In genomic region chr10:51679841-51680240, GRCh38 we compare ENCODE assay signal across 23 cellular contexts.
"Had no signal": no experiment of that assay in that cellular context is flagged by ENCODE, and none has a peak within 500 bp of the region (broad histone marks: within the 10 kb centered on the region; RNA-seq: fewer than 3 reads in every experiment).

No MANE protein-coding gene starts in this region.

- H3K36me3 ChIP-seq: ovary, right lobe of liver, sigmoid colon, stomach, thoracic aorta, thyroid gland, tibial nerve, upper lobe of left lung, vagina had no signal

- H3K4me1 ChIP-seq: psoas muscle, right lobe of liver, thyroid gland, vagina had no signal

- H3K79me2 ChIP-seq: parathyroid adenoma had no signal

- H3K27ac ChIP-seq: ovary, parathyroid adenoma, psoas muscle, right lobe of liver, sigmoid colon, stomach, thoracic aorta, thyroid gland, tibial nerve, upper lobe of left lung, vagina had no signal

- H3K27me3 ChIP-seq: ovary, right lobe of liver, sigmoid colon, stomach, thyroid gland, tibial nerve, upper lobe of left lung, vagina had no signal

- H3K4me3 ChIP-seq: ovary, psoas muscle, right lobe of liver, sigmoid colon, stomach, thoracic aorta, thyroid gland, tibial nerve, upper lobe of left lung, vagina had no signal

- H3K9ac ChIP-seq: parathyroid adenoma had no signal

- DNase-seq: nephron progenitor cell; occipital lobe; ovary; posterior cingulate gyrus; psoas muscle; right cardiac atrium; right lobe of liver; sigmoid colon; small intestine; stimulated activated CD4-positive, alpha-beta T cell treated with anti-CD3 and anti-CD28 coated beads, Interleukin-15, amount 100 ng/mL, for 24 hours; stimulated activated CD4-positive, alpha-beta T cell treated with anti-CD3 and anti-CD28 coated beads, Interleukin-2, amount 100 ng/mL, for 24 hours; stimulated activated CD4-positive, alpha-beta T cell treated with anti-CD3 and anti-CD28 coated beads, Interleukin-2, amount 100 ng/mL, for 48 hours; stimulated activated CD4-positive, alpha-beta T cell treated with anti-CD3 and anti-CD28 coated beads, Interleukin-4, amount 100 ng/mL, for 24 hours; stimulated activated naive B cell treated with anti-CD40 and anti-IgM and Interleukin-4, amounts not matched to agents 10 μg/mL and 1 μg/mL and 100 μg/mL, for 72 hours; stimulated activated naive CD4-positive, alpha-beta T cell treated with Interleukin-2 at 50 U/mL for 16 hours; stomach; thyroid gland; trophoblast cell; upper lobe of left lung had no signal
